24 cellular contexts compared by ENCODE assay signal in the genomic region with DNA sequence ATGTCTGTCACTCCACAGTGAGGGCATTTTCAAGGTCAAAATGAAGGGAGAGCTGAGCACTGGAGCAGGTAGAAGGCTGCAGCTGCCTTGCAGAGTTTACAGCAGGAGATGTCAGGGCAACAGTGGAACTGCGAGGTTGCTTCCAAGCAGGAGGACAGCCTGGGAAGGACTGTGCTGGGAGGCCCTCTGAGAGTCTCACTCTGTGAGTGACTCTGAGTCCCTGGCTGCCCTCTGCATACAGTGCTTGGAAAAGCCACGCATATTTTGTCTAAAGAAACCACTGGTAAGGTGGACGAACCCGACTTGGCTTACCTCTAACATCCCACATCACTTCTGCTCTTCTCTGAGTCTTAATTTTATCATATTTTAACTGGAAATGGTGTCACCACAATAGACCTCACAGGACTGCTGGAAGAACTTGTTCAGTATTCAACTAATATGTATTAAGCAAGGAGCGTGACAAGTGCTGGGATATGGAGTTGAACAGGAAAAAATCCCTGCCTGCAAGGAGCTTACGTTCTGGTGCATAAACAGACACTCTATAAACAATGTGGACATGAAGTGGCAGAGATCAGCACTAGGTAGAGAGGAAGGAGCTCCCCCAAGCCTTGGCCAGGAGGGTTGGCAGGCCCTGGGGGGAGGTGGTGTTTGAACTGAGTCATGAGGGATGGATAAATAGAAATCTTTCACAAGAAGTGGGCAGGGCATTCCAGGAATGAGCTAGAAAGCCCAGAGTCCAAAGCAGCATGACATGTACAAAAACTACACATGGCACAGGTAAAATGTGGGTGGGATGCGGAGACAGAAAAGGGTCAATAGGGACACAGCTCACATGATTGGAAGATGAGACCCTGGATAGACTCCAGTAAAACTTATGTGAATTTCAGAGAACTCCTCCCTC.
DNase-seq lines count a peak whose midpoint lies in the region; ATAC-seq and TF ChIP-seq lines count a peak whose summit lies in the region.
"Had no signal": no experiment of that assay in that cellular context is flagged by ENCODE, and none has a peak within 500 bp of the region (broad histone marks: within the 10 kb centered on the region; RNA-seq: fewer than 3 reads in every experiment).

No MANE protein-coding gene starts in this region.

- H3K27ac ChIP-seq in right atrium auricular region (no peak overlapping the region), RWPE1 (no peak overlapping the region)
- H3K27ac ChIP-seq: HL-60, neutrophil, testis had no signal

- POLR2A ChIA-PET in RWPE1 (lab: Yijun Ruan, JAX; ENCODE audit: low non-redundant PET), result no interaction called here
- POLR2A ChIA-PET in activated CD8-positive, alpha-beta T cell treated with anti-CD3 and anti-CD28 coated beads, Interleukin-2, amount 10 ng/mL, durations not matched to agents 7 days and 5 days (lab: Charles Lee), result no interaction called here

- no peaks in the 10 kb centered on the region for H3K9me3 Mint-ChIP-seq in activated CD8-positive, alpha-beta T cell treated with anti-CD3 and anti-CD28 coated beads, Interleukin-2, amount 10 ng/mL, durations not matched to agents 7 days and 5 days (ENCODE audit: insufficient read depth)
- H3K9me3 Mint-ChIP-seq: IgD-negative memory B cell had no signal

- H3K27me3 ChIP-seq in right atrium auricular region, result no peaks in the 10 kb centered on the region
- H3K27me3 ChIP-seq: testis had no signal

- CTCF ChIA-PET in RWPE1 (lab: Yijun Ruan, JAX), result interaction anchor here (0.8 kb wide), 1 partner anchor 113 kb away, joined by 3 read pairs; no protein-coding TSS in a partner anchor
- CTCF ChIA-PET in activated CD8-positive, alpha-beta T cell treated with anti-CD3 and anti-CD28 coated beads, Interleukin-2, amount 10 ng/mL, durations not matched to agents 7 days and 5 days (lab: Charles Lee), result no interaction called here

- DNase-seq in right atrium auricular region (ENCODE audit: low spot score) (peak; percentile 49), left ventricle myocardium superior (no peak), RWPE1 (ENCODE audit: low spot score) (peak; percentile 79), kidney tubule cell (ENCODE audit: low spot score) (peak; percentile 60), HCEC 1CT (no peak)
- no peak for DNase-seq in activated CD8-positive, alpha-beta T cell treated with anti-CD3 and anti-CD28 coated beads, Interleukin-2, amount 10 ng/mL, durations not matched to agents 7 days and 5 days
- DNase-seq: 8988T; activated CD4-positive, alpha-beta T cell treated with anti-CD3 and anti-CD28 coated beads for 36 hours; BE2C; erythroblast; MM.1S; NCI-H1694; NCI-H748 treated with DMSO at 0.1 percent for 48 hours; SHP77; stimulated activated CD4-positive, alpha-beta T cell treated with anti-CD3 and anti-CD28 coated beads, Interleukin-2, amount 100 ng/mL, for 48 hours; stimulated activated naive CD4-positive, alpha-beta T cell; SW 1271; testis had no signal

- no peaks in the 10 kb centered on the region for H3K36me3 Mint-ChIP-seq in activated CD8-positive, alpha-beta T cell treated with anti-CD3 and anti-CD28 coated beads, Interleukin-2, amount 10 ng/mL, durations not matched to agents 7 days and 5 days (ENCODE audit: low read depth)
- H3K36me3 Mint-ChIP-seq: activated naive CD8-positive, alpha-beta T cell; IgD-negative memory B cell had no signal

- no peaks in the 10 kb centered on the region for H3K9me3 ChIP-seq in right atrium auricular region
- H3K9me3 ChIP-seq: BE2C, neutrophil, testis had no signal

- no peak overlapping the region for H3K4me3 ChIP-seq in right atrium auricular region
- H3K4me3 ChIP-seq: testis had no signal

- intact Hi-C loops in left ventricle myocardium superior (cut with micrococcal nuclease), result no loop called here

- H3K27me3 Mint-ChIP-seq in activated CD8-positive, alpha-beta T cell treated with anti-CD3 and anti-CD28 coated beads, Interleukin-2, amount 10 ng/mL, durations not matched to agents 7 days and 5 days (ENCODE audit: low read depth), result peaks cover 14% of the 10 kb centered on the region

- TF ChIP-seq CTCF in right atrium auricular region (IDR thresholded peaks at IDR 0.05) (no peak), RWPE1 (conservative IDR thresholded peaks at IDR 0.05; ENCODE audit: low read depth) (no peak)

- no peak overlapping the region for H3K4me3 Mint-ChIP-seq in activated CD8-positive, alpha-beta T cell treated with anti-CD3 and anti-CD28 coated beads, Interleukin-2, amount 10 ng/mL, durations not matched to agents 7 days and 5 days
- H3K4me3 Mint-ChIP-seq: activated CD4-positive, alpha-beta T cell treated with anti-CD3 and anti-CD28 coated beads for 36 hours; activated naive CD8-positive, alpha-beta T cell; IgD-negative memory B cell had no signal

- ATAC-seq in left ventricle myocardium superior (no peak), GM19351 (IDR thresholded peaks at IDR 0.05; ENCODE audit: unreplicated experiment) (no peak)
- ATAC-seq in activated CD4-positive, CD25-positive, alpha-beta regulatory T cell treated with anti-CD3 and anti-CD28 coated beads, Interleukin-2, amount 50 U/mL, for 24 hours, result no peak
- no peak for ATAC-seq in activated CD8-positive, alpha-beta T cell treated with anti-CD3 and anti-CD28 coated beads, Interleukin-2, amount 10 ng/mL, durations not matched to agents 7 days and 5 days
- ATAC-seq: activated CD4-positive, alpha-beta T cell treated with anti-CD3 and anti-CD28 coated beads for 36 hours had no signal

- H3K36me3 ChIP-seq in right atrium auricular region, result no peaks in the 10 kb centered on the region
- H3K36me3 ChIP-seq: BE2C, neutrophil had no signal

- H3K4me1 ChIP-seq in right atrium auricular region, result no peaks in the 10 kb centered on the region
- H3K4me1 ChIP-seq: BE2C, testis had no signal

- H3K4me1 Mint-ChIP-seq in activated CD8-positive, alpha-beta T cell treated with anti-CD3 and anti-CD28 coated beads, Interleukin-2, amount 10 ng/mL, durations not matched to agents 7 days and 5 days (ENCODE audit: low read depth), result no peaks in the 10 kb centered on the region
- H3K4me1 Mint-ChIP-seq: activated CD4-positive, alpha-beta T cell treated with anti-CD3 and anti-CD28 coated beads for 36 hours; IgD-negative memory B cell had no signal

- no peak overlapping the region for H3K27ac Mint-ChIP-seq in activated CD8-positive, alpha-beta T cell treated with anti-CD3 and anti-CD28 coated beads, Interleukin-2, amount 10 ng/mL, durations not matched to agents 7 days and 5 days
- H3K27ac Mint-ChIP-seq: activated CD4-positive, alpha-beta T cell treated with anti-CD3 and anti-CD28 coated beads for 36 hours; activated naive CD8-positive, alpha-beta T cell; IgD-negative memory B cell had no signal

Comparison
In these comparisons a context has a peak if more than half of its experiments do, and no peak if none do; other contexts are left out.
1. DNase-seq: peak in right atrium auricular region (single experiment), RWPE1 (single experiment) and kidney tubule cell (single experiment); none in left ventricle myocardium superior (single experiment), activated CD8-positive, alpha-beta T cell treated with anti-CD3 and anti-CD28 coated beads, Interleukin-2, amount 10 ng/mL, durations not matched to agents 7 days and 5 days (single experiment) and HCEC 1CT (single experiment).